Comparison of ENCODE assay signal across 1 cellular context in the genomic region with DNA sequence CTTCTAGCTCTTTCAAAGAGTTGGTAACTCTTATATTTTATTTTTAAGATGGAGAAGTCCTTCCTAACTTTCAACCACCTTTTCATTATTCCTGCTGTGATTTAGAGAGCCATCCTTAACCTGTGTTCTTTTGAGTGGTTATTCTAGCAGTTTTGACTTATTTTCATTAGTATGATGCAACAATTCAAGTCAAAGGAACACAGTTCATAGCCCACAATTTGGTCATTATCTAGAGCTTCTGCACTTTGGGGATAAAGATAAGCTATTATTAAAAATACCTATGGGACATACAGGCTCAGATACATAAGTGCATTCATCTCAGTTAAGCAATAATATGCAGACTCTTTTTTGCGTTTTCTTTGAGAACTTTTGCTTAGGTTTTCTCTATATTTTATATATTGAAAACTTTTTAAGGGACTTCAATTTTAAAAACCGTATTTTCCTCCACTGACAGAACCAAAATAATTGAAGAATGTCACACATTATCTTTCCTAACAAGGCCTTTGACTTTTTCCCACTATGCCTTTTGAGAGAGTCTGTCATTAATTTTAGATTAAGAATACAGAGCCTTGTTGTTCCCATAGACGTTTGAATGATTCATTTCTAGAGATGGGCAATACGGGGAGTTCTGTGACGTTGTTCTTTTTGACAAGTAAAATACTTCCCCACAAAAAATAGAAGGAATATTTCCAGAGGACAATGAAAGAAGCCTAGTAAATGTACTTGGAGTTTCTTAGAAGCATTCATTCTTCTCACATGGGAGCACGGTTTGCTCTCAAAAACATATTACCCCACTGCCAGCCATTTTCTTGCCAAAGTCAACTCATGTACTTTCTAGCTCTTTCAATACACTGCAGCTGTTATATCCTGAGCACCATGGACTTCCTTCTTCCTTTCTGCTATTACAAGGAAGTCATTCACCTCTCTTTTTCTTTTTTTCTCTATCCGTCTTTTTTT.
A peak's percentile ranks its signal among the peaks of the same experiment; 100 is the strongest.
TF ChIP-seq lines count a peak whose summit lies in the region.

No MANE protein-coding gene starts in this region.

TF ChIP-seq in K562, 482 proteins besides CTCF, POLR2A, EP300 and RAD21:
- TF ChIP-seq ZBTB40 (IDR thresholded peaks at IDR 0.05) (no peak), ZBTB40 (CRISPR knock-in tag; IDR thresholded peaks at IDR 0.05) (no peak), CREB1 (IDR thresholded peaks at IDR 0.05) (no peak), CREB1 (CRISPR knock-in tag; IDR thresholded peaks at IDR 0.05) (no peak), ATF4 (CRISPR knock-in tag; IDR thresholded peaks at IDR 0.05) (peak; percentile 79), THAP7 (CRISPR knock-in tag; IDR thresholded peaks at IDR 0.05) (no peak), SMAD2 (IDR thresholded peaks at IDR 0.05; ENCODE audit: low read depth, low read length) (no peak), SUPT5H (IDR thresholded peaks at IDR 0.05) (no peak), ZNF561 (CRISPR knock-in tag; conservative IDR thresholded peaks at IDR 0.05) (no peak), ETV1 (tag; conservative IDR thresholded peaks at IDR 0.05; ENCODE audit: low read depth) (no peak), YBX1 (IDR thresholded peaks at IDR 0.05) (no peak), MLLT1 (IDR thresholded peaks at IDR 0.05) (no peak), HNRNPH1 (optimal IDR thresholded peaks at IDR 0.05; ENCODE audit: low read depth, low read length) (no peak), EGR1 (conservative IDR thresholded peaks at IDR 0.05) (no peak), TRIM28 (IDR thresholded peaks at IDR 0.05) (no peak), SAFB2 (IDR thresholded peaks at IDR 0.05; ENCODE audit: borderline replicate concordance, low read depth, low read length, severe bottlenecking) (no peak), ZNF3 (CRISPR knock-in tag; IDR thresholded peaks at IDR 0.05) (no peak), ATF3 (IDR thresholded peaks at IDR 0.05) (peak; percentile 42; the same call in 1 of the 2 replicates), ATF3 (CRISPR knock-in tag; conservative IDR thresholded peaks at IDR 0.05) (no peak), RHOXF2B (CRISPR knock-in tag; conservative IDR thresholded peaks at IDR 0.05) (no peak), NCOR1 (IDR thresholded peaks at IDR 0.05) (no peak), DACH1 (IDR thresholded peaks at IDR 0.05; ENCODE audit: partially characterized antibody) (no peak), NFE2L1 (tag; IDR thresholded peaks at IDR 0.05; ENCODE audit: borderline replicate concordance, low read depth) (no peak), CEBPG (CRISPR knock-in tag; IDR thresholded peaks at IDR 0.05) (peak; percentile 38; the same call in 1 of the 2 replicates), CEBPG (tag; conservative IDR thresholded peaks at IDR 0.05 in 1 of 2, IDR thresholded peaks at IDR 0.05 in 1 of 2) (peak; percentile 74 to 80), REST (CRISPR knock-in tag; IDR thresholded peaks at IDR 0.05; ENCODE audit: low read depth) (no peak), ZSCAN32 (CRISPR knock-in tag; IDR thresholded peaks at IDR 0.05) (peak; percentile 55; the same call in 1 of the 2 replicates), MAFG (tag; conservative IDR thresholded peaks at IDR 0.05) (no peak), ZNF239 (CRISPR knock-in tag; IDR thresholded peaks at IDR 0.05) (no peak), CEBPB (tag; IDR thresholded peaks at IDR 0.05) (0 out of 2 replicates have a peak, but pooled peaks have one; percentile 4), PHF20 (IDR thresholded peaks at IDR 0.05; ENCODE audit: partially characterized antibody) (no peak)
- TF ChIP-seq, protein P1, sequence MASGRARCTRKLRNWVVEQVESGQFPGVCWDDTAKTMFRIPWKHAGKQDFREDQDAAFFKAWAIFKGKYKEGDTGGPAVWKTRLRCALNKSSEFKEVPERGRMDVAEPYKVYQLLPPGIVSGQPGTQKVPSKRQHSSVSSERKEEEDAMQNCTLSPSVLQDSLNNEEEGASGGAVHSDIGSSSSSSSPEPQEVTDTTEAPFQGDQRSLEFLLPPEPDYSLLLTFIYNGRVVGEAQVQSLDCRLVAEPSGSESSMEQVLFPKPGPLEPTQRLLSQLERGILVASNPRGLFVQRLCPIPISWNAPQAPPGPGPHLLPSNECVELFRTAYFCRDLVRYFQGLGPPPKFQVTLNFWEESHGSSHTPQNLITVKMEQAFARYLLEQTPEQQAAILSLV (tag; IDR thresholded peaks at IDR 0.05) = 0 out of 2 replicates have a peak, but pooled peaks have one; percentile 34
- TF ChIP-seq, protein P2, sequence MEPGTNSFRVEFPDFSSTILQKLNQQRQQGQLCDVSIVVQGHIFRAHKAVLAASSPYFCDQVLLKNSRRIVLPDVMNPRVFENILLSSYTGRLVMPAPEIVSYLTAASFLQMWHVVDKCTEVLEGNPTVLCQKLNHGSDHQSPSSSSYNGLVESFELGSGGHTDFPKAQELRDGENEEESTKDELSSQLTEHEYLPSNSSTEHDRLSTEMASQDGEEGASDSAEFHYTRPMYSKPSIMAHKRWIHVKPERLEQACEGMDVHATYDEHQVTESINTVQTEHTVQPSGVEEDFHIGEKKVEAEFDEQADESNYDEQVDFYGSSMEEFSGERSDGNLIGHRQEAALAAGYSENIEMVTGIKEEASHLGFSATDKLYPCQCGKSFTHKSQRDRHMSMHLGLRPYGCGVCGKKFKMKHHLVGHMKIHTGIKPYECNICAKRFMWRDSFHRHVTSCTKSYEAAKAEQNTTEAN (CRISPR knock-in tag; IDR thresholded peaks at IDR 0.05) = no peak
- TF ChIP-seq, protein P3, sequence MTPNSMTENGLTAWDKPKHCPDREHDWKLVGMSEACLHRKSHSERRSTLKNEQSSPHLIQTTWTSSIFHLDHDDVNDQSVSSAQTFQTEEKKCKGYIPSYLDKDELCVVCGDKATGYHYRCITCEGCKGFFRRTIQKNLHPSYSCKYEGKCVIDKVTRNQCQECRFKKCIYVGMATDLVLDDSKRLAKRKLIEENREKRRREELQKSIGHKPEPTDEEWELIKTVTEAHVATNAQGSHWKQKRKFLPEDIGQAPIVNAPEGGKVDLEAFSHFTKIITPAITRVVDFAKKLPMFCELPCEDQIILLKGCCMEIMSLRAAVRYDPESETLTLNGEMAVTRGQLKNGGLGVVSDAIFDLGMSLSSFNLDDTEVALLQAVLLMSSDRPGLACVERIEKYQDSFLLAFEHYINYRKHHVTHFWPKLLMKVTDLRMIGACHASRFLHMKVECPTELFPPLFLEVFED (CRISPR knock-in tag; conservative IDR thresholded peaks at IDR 0.05) = no peak
